Comparison of ENCODE assay signal across 18 cellular contexts in genomic region chr4:73777612-73778011, GRCh38. TPM values are rescaled to one million over a fixed set of nuclear protein-coding genes. Genes with fewer than 3 reads are reported as not detected.
DNase-seq lines count a peak whose midpoint lies in the region; ATAC-seq and TF ChIP-seq lines count a peak whose summit lies in the region.
"Had no signal": no experiment of that assay in that cellular context is flagged by ENCODE, and none has a peak within 500 bp of the region (broad histone marks: within the 10 kb centered on the region; RNA-seq: fewer than 3 reads in every experiment).

No MANE protein-coding gene starts in this region.

- no peak overlapping the region for H3K4ac ChIP-seq in neuronal stem cell (ENCODE audit: low read length)

- H2BK12ac ChIP-seq in neuronal stem cell (ENCODE audit: low read length), result no peak overlapping the region

- H3K79me2 ChIP-seq in MM.1S (ENCODE audit: low read length), result no peaks in the 10 kb centered on the region

- H3K4me3 ChIP-seq in epithelial cell of esophagus (ENCODE audit: low read length) (no peak overlapping the region), MM.1S (ENCODE audit: low read length) (no peak overlapping the region), neuronal stem cell (ENCODE audit: low read length in 2 of 2) (no peak overlapping the region)
- H3K4me3 ChIP-seq: GM12878, Peyer's patch had no signal

- H3K14ac ChIP-seq in neuronal stem cell (ENCODE audit: low read length), result no peak overlapping the region

- no peak overlapping the region for H3K18ac ChIP-seq in neuronal stem cell (ENCODE audit: low read length)

- H3K27me3 ChIP-seq in MM.1S (replicated peaks; ENCODE audit: insufficient read depth, low read length), result no peaks in the 10 kb centered on the region
- H3K27me3 ChIP-seq in neuronal stem cell (ENCODE audit: control insufficient read depth in 3 of 3, insufficient read depth in 3 of 3, low read depth in 1 of 3, low read length in 3 of 3), result no peaks in the 10 kb centered on the region
- H3K27me3 ChIP-seq: Peyer's patch had no signal

- in situ Hi-C loops in Caki2 (cut with HindIII; ENCODE audit: low pct_unique_long_range_greater_than_20kb, low sequenced_read_pairs), result no loop called here

- no peaks in the 10 kb centered on the region for H4K20me1 ChIP-seq in MM.1S (ENCODE audit: insufficient read depth, low read length)

- WGBS in neuronal stem cell (ENCODE audit: extremely low coverage in 2 of 2, insufficient read length in 2 of 2, insufficient replicate concordance in 1 of 2), 2 donors, result no CpG with 5 or more reads among the region's 3 CpGs

- no peak overlapping the region for H2BK15ac ChIP-seq in neuronal stem cell (ENCODE audit: low read length)

- peaks cover 1% of the 10 kb centered on the region for H3K79me1 ChIP-seq in neuronal stem cell (ENCODE audit: low read depth, low read length)

- H2BK120ac ChIP-seq in neuronal stem cell (ENCODE audit: low read depth, low read length), result no peak overlapping the region

- H4K91ac ChIP-seq in neuronal stem cell (ENCODE audit: low read depth, low read length, poor library complexity), result no peak overlapping the region

- H3K23ac ChIP-seq in neuronal stem cell (ENCODE audit: low read depth, low read length, poor library complexity), result no peak overlapping the region

- H3F3A ChIP-seq in MM.1S (ENCODE audit: insufficient read depth, low read length), result no peaks in the 10 kb centered on the region

- H3K9me2 ChIP-seq in MM.1S (replicated peaks; ENCODE audit: insufficient read depth, low read length), result no peaks in the 10 kb centered on the region

- no peaks in the 10 kb centered on the region for H3K36me3 ChIP-seq in MM.1S (replicated peaks; ENCODE audit: insufficient read depth, low read length)
- no peaks in the 10 kb centered on the region for H3K36me3 ChIP-seq in neuronal stem cell (replicated peaks in 1 of 2; ENCODE audit: control insufficient read depth in 2 of 2, insufficient read depth in 2 of 2, low read length in 2 of 2)
- H3K36me3 ChIP-seq: Peyer's patch had no signal

- no peak overlapping the region for H2BK5ac ChIP-seq in neuronal stem cell (ENCODE audit: low read length)

- H2AFZ ChIP-seq in MM.1S (ENCODE audit: low read length), result no peak overlapping the region
- no peak overlapping the region for H2AFZ ChIP-seq in neuronal stem cell (ENCODE audit: low read length)

- no peak overlapping the region for H4K8ac ChIP-seq in neuronal stem cell (ENCODE audit: low read depth, low read length)

- H2AK5ac ChIP-seq in neuronal stem cell (ENCODE audit: low read depth, low read length), result no peak overlapping the region

- DNase-seq in Caki2 (ENCODE audit: low read depth), result peak; percentile 21
- peak; percentile 9 for DNase-seq in M059J (ENCODE audit: low read depth)
- peak; percentile 6 for DNase-seq in epithelial cell of esophagus (ENCODE audit: low read depth)
- DNase-seq in omental fat pad (ENCODE audit: low spot score), result no peak
- DNase-seq in MM.1S, result no peak
- DNase-seq in T-helper 9 cell, result no peak
- DNase-seq in activated naive CD4-positive, alpha-beta T cell treated with Interleukin-2 at 50 U/mL for 16 hours, result no peak
- no peak for DNase-seq in neuronal stem cell (ENCODE audit: low spot score)
- DNase-seq: activated CD4-positive, alpha-beta T cell treated with anti-CD3 and anti-CD28 coated beads for 4 hours; activated naive CD8-positive, alpha-beta T cell treated with anti-CD3 and anti-CD28 coated beads, Interleukin-2, amount 50 U/mL, for 24 hours; activated T-cell treated with anti-CD3 and anti-CD28 coated beads, Interleukin-2, amount 50 U/mL, for 1 hour; DMS79; NCI-H187 treated with DMSO at 0.1 percent for 48 hours; NCI-H526; Peyer's patch; substantia nigra had no signal

- H3K4me2 ChIP-seq in MM.1S (ENCODE audit: low read depth, low read length) (no peak overlapping the region), neuronal stem cell (ENCODE audit: insufficient read depth, low read length, poor library complexity, severe bottlenecking) (no peak overlapping the region)

- peak; percentile 83 for ATAC-seq in omental fat pad (ENCODE audit: low FRiP score)
- ATAC-seq: activated naive CD8-positive, alpha-beta T cell treated with anti-CD3 and anti-CD28 coated beads, Interleukin-2, amount 50 U/mL, for 24 hours; GM12878 had no signal

- H3K9ac ChIP-seq in MM.1S (ENCODE audit: low read length) (no peak overlapping the region), neuronal stem cell (ENCODE audit: low read depth, low read length, poor library complexity) (no peak overlapping the region)

- H3K4me1 ChIP-seq in MM.1S (ENCODE audit: low read length) (no peaks in the 10 kb centered on the region), neuronal stem cell (ENCODE audit: control insufficient read depth in 2 of 2, insufficient read depth in 1 of 2, low read depth in 1 of 2, low read length in 2 of 2) (no peaks in the 10 kb centered on the region)

- H3K27ac ChIP-seq in MM.1S (ENCODE audit: low read length), result no peak overlapping the region
- H3K27ac ChIP-seq in neuronal stem cell (replicated peaks; ENCODE audit: low read length), result no peak overlapping the region
- H3K27ac ChIP-seq: Peyer's patch had no signal

- H3K9me3 ChIP-seq in MM.1S (replicated peaks; ENCODE audit: insufficient read depth, low read length) (no peaks in the 10 kb centered on the region), neuronal stem cell (replicated peaks in 1 of 2; ENCODE audit: control insufficient read depth in 2 of 2, insufficient read depth in 1 of 2, low read depth in 1 of 2, low read length in 2 of 2) (no peaks in the 10 kb centered on the region)
- H3K9me3 ChIP-seq: Peyer's patch had no signal

- TF ChIP-seq CTCF in epithelial cell of esophagus (IDR thresholded peaks at IDR 0.05; ENCODE audit: insufficient read depth, low read depth, low read length, missing control alignments) (no peak), omental fat pad (IDR thresholded peaks at IDR 0.05) (no peak), MM.1S (IDR thresholded peaks at IDR 0.05; ENCODE audit: low read length) (no peak)

RNA-seq across cellular contexts. Expression of gene CXCL8, which starts 37.2 kb away (rescaled TPM):
- total RNA-seq in Caki2 (2014; rRNA removed; shearing (Covaris generic); ENCODE audit: low replicate concordance), result 7.8 and 7.9 TPM in 2 replicates
- total RNA-seq in M059J (2014; rRNA removed; shearing (Covaris generic)), result 33.1 and 33.9 TPM in 2 replicates
- total RNA-seq in omental fat pad, result 100 to 1,000 TPM in 1 of 4 donors, 10 to 100 TPM in 1, 1 to 10 TPM in 2; 6.0 to 150 (median 10.6) TPM
- polyA plus RNA-seq in neuronal stem cell (2013, experiment 1 of 2), result not detected
- not detected for polyA plus RNA-seq in neuronal stem cell (2013, experiment 2 of 2)

RNA-seq across cellular contexts. Expression of gene CXCL6, which starts 58.9 kb away (rescaled TPM):
- total RNA-seq in Caki2 (2014; rRNA removed; shearing (Covaris generic); ENCODE audit: low replicate concordance), result not detected in 2 replicates
- total RNA-seq in M059J (2014; rRNA removed; shearing (Covaris generic)), result 0.15 TPM in 2 replicates
- total RNA-seq in omental fat pad, result 10 to 100 TPM in 1 of 4 donors, 1 to 10 TPM in 2, not detected in 1; 1.8 to 15.8 (median 3.1) TPM
- 1.5 TPM for polyA plus RNA-seq in neuronal stem cell (2013, experiment 1 of 2)
- polyA plus RNA-seq in neuronal stem cell (2013, experiment 2 of 2), result 1.4 TPM
- total RNA-seq: GM12878; T-helper 2 cell treated with Interferon-gamma antibody and Interleukin-4, amounts not matched to agents 100 ng/mL and 5 ng/mL, for 36 hours had no signal
- polyA plus RNA-seq: GM12878 had no signal

Comparison
In these comparisons a context has a peak if more than half of its experiments do, and no peak if none do; other contexts are left out.
1. DNase-seq: peak in Caki2 (single experiment), M059J (single experiment) and epithelial cell of esophagus (single experiment); none in omental fat pad (single experiment), MM.1S (single experiment), T-helper 9 cell (single experiment), activated naive CD4-positive, alpha-beta T cell treated with Interleukin-2 at 50 U/mL for 16 hours (single experiment) and neuronal stem cell (single experiment).